Comparison of ENCODE assay signal across 1 cellular context in the genomic region with DNA sequence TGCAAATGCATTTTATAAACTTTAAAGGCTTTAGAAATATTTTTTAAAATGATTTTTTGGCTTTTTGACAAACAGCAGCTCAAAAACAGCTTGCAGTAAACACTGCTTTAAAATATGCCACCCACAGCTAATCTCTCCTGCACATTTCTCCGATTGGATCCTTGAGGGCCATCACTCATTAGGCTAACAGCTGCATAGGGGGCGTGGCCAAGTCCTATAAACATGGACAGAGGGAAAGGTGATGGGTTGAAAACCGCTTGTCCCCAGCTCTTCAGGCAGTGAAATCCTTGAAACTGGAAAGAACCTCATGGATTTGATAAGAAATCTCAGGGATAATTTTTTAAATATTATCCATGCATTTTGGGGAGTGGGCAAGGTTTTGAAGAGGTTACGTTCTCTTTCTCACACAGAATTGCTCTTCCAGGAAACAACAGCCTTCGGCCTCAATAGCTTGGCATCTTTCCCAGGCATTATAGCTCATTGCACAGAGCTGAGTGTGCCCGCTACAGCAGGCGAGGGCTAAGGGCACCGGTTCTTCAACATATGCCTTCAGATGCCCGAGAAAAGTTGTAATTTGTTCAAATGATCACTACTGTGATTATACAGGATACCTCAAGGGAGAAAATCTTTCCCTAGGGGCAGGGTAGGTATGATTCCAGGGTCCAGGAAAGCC.
TF ChIP-seq lines count a peak whose summit lies in the region.

No MANE protein-coding gene starts in this region.

TF ChIP-seq in WTC11, 78 proteins besides CTCF, POLR2A, EP300 and RAD21 (continued from another document):
- TF ChIP-seq, protein P1, sequence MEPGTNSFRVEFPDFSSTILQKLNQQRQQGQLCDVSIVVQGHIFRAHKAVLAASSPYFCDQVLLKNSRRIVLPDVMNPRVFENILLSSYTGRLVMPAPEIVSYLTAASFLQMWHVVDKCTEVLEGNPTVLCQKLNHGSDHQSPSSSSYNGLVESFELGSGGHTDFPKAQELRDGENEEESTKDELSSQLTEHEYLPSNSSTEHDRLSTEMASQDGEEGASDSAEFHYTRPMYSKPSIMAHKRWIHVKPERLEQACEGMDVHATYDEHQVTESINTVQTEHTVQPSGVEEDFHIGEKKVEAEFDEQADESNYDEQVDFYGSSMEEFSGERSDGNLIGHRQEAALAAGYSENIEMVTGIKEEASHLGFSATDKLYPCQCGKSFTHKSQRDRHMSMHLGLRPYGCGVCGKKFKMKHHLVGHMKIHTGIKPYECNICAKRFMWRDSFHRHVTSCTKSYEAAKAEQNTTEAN (CRISPR knock-in tag; IDR thresholded peaks at IDR 0.05) = no peak
- TF ChIP-seq ZNF671 (CRISPR knock-in tag; IDR thresholded peaks at IDR 0.05) (no peak), TEAD4 (CRISPR knock-in tag; IDR thresholded peaks at IDR 0.05) (no peak)
